8 cellular contexts compared by ENCODE assay signal in genomic region chr6:37221585-37222124, GRCh38. TPM values are rescaled to one million over a fixed set of nuclear protein-coding genes. Genes with fewer than 3 reads are reported as not detected.
DNase-seq lines count a peak whose midpoint lies in the region; ATAC-seq and TF ChIP-seq lines count a peak whose summit lies in the region.

No MANE protein-coding gene starts in this region.

- H3K4me1 ChIP-seq in SJSA1 (replicated peaks): no peaks in the 10 kb centered on the region

- H3K27ac ChIP-seq in SJSA1: no peak overlapping the region

- no peaks in the 10 kb centered on the region for H3K9me3 ChIP-seq in SJSA1 (replicated peaks)

- H3K36me3 ChIP-seq in SJSA1: no peaks in the 10 kb centered on the region

- H3K4me3 ChIP-seq in SJSA1: peak overlapping the region; percentile 37
- peak overlapping the region; percentile 73 for H3K4me3 ChIP-seq in fibroblast of villous mesenchyme (ENCODE audit: low read depth, low read length)

- ATAC-seq in GM19324 (IDR thresholded peaks at IDR 0.05; ENCODE audit: low FRiP score, unreplicated experiment): no peak

- TF ChIP-seq CTCF in fibroblast of villous mesenchyme (IDR thresholded peaks at IDR 0.05; ENCODE audit: insufficient read depth, low read depth, low read length): no peak

- no peaks in the 10 kb centered on the region for H3K27me3 ChIP-seq in SJSA1 (replicated peaks)

- DNase-seq in DMS53 treated with DMSO at 0.1 percent for 48 hours (lab: John Stamatoyannopoulos, UW; ENCODE audit: unreplicated experiment): peak; percentile 80
- no peak for DNase-seq in DMS53 (lab: John Stamatoyannopoulos, UW)
- DNase-seq in SJSA1 (ENCODE audit: low read depth in 1 of 2, low spot score in 2 of 2): no peak
- no peak for DNase-seq in fibroblast of villous mesenchyme (ENCODE audit: low read depth)
- peak; percentile 33 for DNase-seq in smooth muscle cell of the brain vasculature (ENCODE audit: low read depth, low spot score)
- no peak for DNase-seq in NOMO-1 treated with DMSO at 0.1 percent for 48 hours (lab: John Stamatoyannopoulos, UW; ENCODE audit: unreplicated experiment)
- DNase-seq in stimulated activated CD4-positive, alpha-beta T cell treated with anti-CD3 and anti-CD28 coated beads, Interleukin-2, amount 100 ng/mL, for 24 hours: no peak

RNA-seq across cellular contexts. Expression of gene TBC1D22B, which starts 35.9 kb away (rescaled TPM):
- 4.4 and 6.6 TPM in 2 replicates for total RNA-seq in SJSA1 (2014; rRNA removed; shearing (Covaris generic))
- total RNA-seq in fibroblast of villous mesenchyme: 7.1 and 10.8 TPM in 2 replicates

RNA-seq across cellular contexts. Expression of gene TMEM217, which starts 36.3 kb away (rescaled TPM):
- total RNA-seq in SJSA1 (2014; rRNA removed; shearing (Covaris generic)): 0.31 and 0.74 TPM in 2 replicates
- total RNA-seq in fibroblast of villous mesenchyme: 2.9 and 3.5 TPM in 2 replicates

RNA-seq across cellular contexts. Expression of gene PIM1, which starts 51.7 kb away (rescaled TPM):
- 41.4 and 49.8 TPM in 2 replicates for total RNA-seq in SJSA1 (2014; rRNA removed; shearing (Covaris generic))
- total RNA-seq in fibroblast of villous mesenchyme: 22.9 and 28.0 TPM in 2 replicates

Comparison
In these comparisons a context has a peak if more than half of its experiments do, and no peak if none do; other contexts are left out.
1. DNase-seq: peak in DMS53 treated with DMSO at 0.1 percent for 48 hours (single experiment) and smooth muscle cell of the brain vasculature (single experiment); none in DMS53 (single experiment), SJSA1 (0 of 2), fibroblast of villous mesenchyme (single experiment), NOMO-1 treated with DMSO at 0.1 percent for 48 hours (single experiment) and stimulated activated CD4-positive, alpha-beta T cell treated with anti-CD3 and anti-CD28 coated beads, Interleukin-2, amount 100 ng/mL, for 24 hours (0 of 2).